ENCODE assay signal across 20 cellular contexts in genomic region chr5:126300293-126300692, GRCh38.
A peak's percentile ranks its signal among the peaks of the same experiment; 100 is the strongest.
DNase-seq lines count a peak whose midpoint lies in the region; ATAC-seq, FAIRE-seq and TF ChIP-seq lines count a peak whose summit lies in the region.
"Had no signal": no experiment of that assay in that cellular context is flagged by ENCODE, and none has a peak within 500 bp of the region (broad histone marks: within the 10 kb centered on the region; RNA-seq: fewer than 3 reads in every experiment).

No MANE protein-coding gene starts in this region.

- no peaks in the 10 kb centered on the region for H3K36me3 Mint-ChIP-seq in activated T-helper 17 cell treated with anti-CD3 and anti-CD28 coated beads, Interleukin-2, amount 50 U/mL, for 72 hours (ENCODE audit: low read depth)

- no peaks in the 10 kb centered on the region for H4K20me1 ChIP-seq in OCI-LY7 (ENCODE audit: insufficient read depth, low read length)

- no peaks in the 10 kb centered on the region for H3K9me3 ChIP-seq in OCI-LY7 (ENCODE audit: low read length)
- H3K9me3 ChIP-seq in esophagus muscularis mucosa: peaks cover 0 to 7% (median 3%) of the 10 kb centered on the region in 4 donors

- H3K27ac ChIP-seq in OCI-LY7 (ENCODE audit: low read depth, low read length, poor library complexity, severe bottlenecking): no peak overlapping the region
- H3K27ac ChIP-seq in brain microvascular endothelial cell: no peak overlapping the region
- H3K27ac ChIP-seq in esophagus muscularis mucosa (replicated peaks in 1 of 4): no peak overlapping the region
- H3K27ac ChIP-seq: KMS-11 had no signal

- BruUV-seq in OCI-LY7 (replicated peaks; lab: Mats Ljungman, UMichigan): no TSS peak

- no peak overlapping the region for H3K4me2 ChIP-seq in OCI-LY7 (ENCODE audit: low read length)
- H3K4me2 ChIP-seq: KMS-11 had no signal

- H3K4me3 ChIP-seq in OCI-LY7 (ENCODE audit: low read depth, low read length, poor library complexity, severe bottlenecking): no peak overlapping the region
- no peak overlapping the region for H3K4me3 ChIP-seq in brain microvascular endothelial cell (ENCODE audit: low read depth, low read length)
- H3K4me3 ChIP-seq in esophagus muscularis mucosa: no peak overlapping the region

- no peaks in the 10 kb centered on the region for H3K4me1 Mint-ChIP-seq in activated T-helper 17 cell treated with anti-CD3 and anti-CD28 coated beads, Interleukin-2, amount 50 U/mL, for 72 hours

- no peak for ATAC-seq in activated T-helper 17 cell treated with anti-CD3 and anti-CD28 coated beads, Interleukin-2, amount 50 U/mL, for 72 hours (replicated peaks)

- no peak overlapping the region for H2AFZ ChIP-seq in OCI-LY7 (ENCODE audit: low read length)

- POLR2A ChIA-PET in OCI-LY7 (lab: Charles Lee): interaction anchor here (0.8 kb wide), 1 partner anchor 27 kb away, joined by 3 read pairs; no protein-coding TSS in a partner anchor

- no peak for TF ChIP-seq EP300 in esophagus muscularis mucosa (IDR thresholded peaks at IDR 0.05)

- H3K27me3 ChIP-seq in brain microvascular endothelial cell (replicated peaks) (no peaks in the 10 kb centered on the region), esophagus muscularis mucosa (no peaks in the 10 kb centered on the region)

- H3K79me2 ChIP-seq in OCI-LY7 (ENCODE audit: insufficient read depth, low read depth, low read length): no peaks in the 10 kb centered on the region

- H3K9me2 ChIP-seq in OCI-LY7 (ENCODE audit: insufficient read depth, low read length): no peaks in the 10 kb centered on the region; the same call in 1 of the 2 replicates

- H3K9me3 Mint-ChIP-seq in activated T-helper 17 cell treated with anti-CD3 and anti-CD28 coated beads, Interleukin-2, amount 50 U/mL, for 72 hours: no peaks in the 10 kb centered on the region

- no peaks in the 10 kb centered on the region for H3K36me3 ChIP-seq in OCI-LY7 (ENCODE audit: insufficient read depth, low read length)
- no peaks in the 10 kb centered on the region for H3K36me3 ChIP-seq in brain microvascular endothelial cell (replicated peaks)
- no peaks in the 10 kb centered on the region for H3K36me3 ChIP-seq in esophagus muscularis mucosa

- H3K27ac Mint-ChIP-seq in activated T-helper 17 cell treated with anti-CD3 and anti-CD28 coated beads, Interleukin-2, amount 50 U/mL, for 72 hours: no peak overlapping the region

- TF ChIP-seq POLR2A in esophagus muscularis mucosa (IDR thresholded peaks at IDR 0.05; ENCODE audit: low read depth): no peak

- in situ Hi-C loops in brain microvascular endothelial cell (cut with HindIII; ENCODE audit: low pct_ligation_motif_present, low sequenced_read_pairs): no loop called here

- peak; percentile 14 for TF ChIP-seq CTCF in D721Med (IDR thresholded peaks at IDR 0.05; ENCODE audit: insufficient read depth, missing control alignments)
- 0 out of 2 replicates have a peak, but pooled peaks have one; percentile 11 for TF ChIP-seq CTCF in OCI-LY7 (conservative IDR thresholded peaks at IDR 0.05; ENCODE audit: low read length)
- TF ChIP-seq CTCF in brain microvascular endothelial cell (IDR thresholded peaks at IDR 0.05; ENCODE audit: low read depth, low read length, missing control alignments): peak; percentile 18
- no peak for TF ChIP-seq CTCF in esophagus muscularis mucosa (IDR thresholded peaks at IDR 0.05)

- intact Hi-C loops in OCI-LY7 (cut with micrococcal nuclease; ENCODE audit: unreplicated experiment): no loop called here
- intact Hi-C loops in esophagus muscularis mucosa (cut with DNase I): no loop called here

- no peak for FAIRE-seq in D721Med (lab: Jason Lieb, UNC)
- FAIRE-seq: GM12892, GM18507 had no signal

- no peak overlapping the region for H3K4me3 Mint-ChIP-seq in activated T-helper 17 cell treated with anti-CD3 and anti-CD28 coated beads, Interleukin-2, amount 50 U/mL, for 72 hours

- H3K4me1 ChIP-seq in OCI-LY7 (ENCODE audit: insufficient read depth, low read length, poor library complexity, severe bottlenecking): no peaks in the 10 kb centered on the region
- no peaks in the 10 kb centered on the region for H3K4me1 ChIP-seq in esophagus muscularis mucosa

- CTCF ChIA-PET in OCI-LY7 (lab: Charles Lee; ENCODE audit: unreplicated experiment): no interaction called here

- peaks cover 4% of the 10 kb centered on the region for H3K27me3 Mint-ChIP-seq in activated T-helper 17 cell treated with anti-CD3 and anti-CD28 coated beads, Interleukin-2, amount 50 U/mL, for 72 hours

- DNase-seq in D721Med (ENCODE audit: insufficient read length, low spot score) (no peak), OCI-LY7 (ENCODE audit: low spot score) (no peak), brain microvascular endothelial cell (no peak), iPS-NIHi11 (ENCODE audit: low spot score) (peak; percentile 13), NCI-H774 (lab: John Stamatoyannopoulos, UW) (no peak), T-helper 9 cell (no peak), esophagus muscularis mucosa (ENCODE audit: extremely low spot score) (no peak)
- DNase-seq: C1 segment of cervical spinal cord; DMS79; GOT3; NCI-H1417; NCI-H1930; NCI-H2171; NCI-H526; NK-92 treated with Interleukin-12 subunit alpha and Interleukin-12 subunit beta, amount 100 ng/mL, for 24 hours; SIG-M5 had no signal

- 92% methylated on average over 3 of the region's 3 CpGs for WGBS in esophagus muscularis mucosa

Comparison
In these comparisons a context has a peak if more than half of its experiments do, and no peak if none do; other contexts are left out.
1. CTCF ChIP-seq: peak in D721Med (single experiment), OCI-LY7 (single experiment) and brain microvascular endothelial cell (single experiment); none in esophagus muscularis mucosa (0 of 3).